8 cellular contexts compared by ENCODE assay signal in the genomic region with DNA sequence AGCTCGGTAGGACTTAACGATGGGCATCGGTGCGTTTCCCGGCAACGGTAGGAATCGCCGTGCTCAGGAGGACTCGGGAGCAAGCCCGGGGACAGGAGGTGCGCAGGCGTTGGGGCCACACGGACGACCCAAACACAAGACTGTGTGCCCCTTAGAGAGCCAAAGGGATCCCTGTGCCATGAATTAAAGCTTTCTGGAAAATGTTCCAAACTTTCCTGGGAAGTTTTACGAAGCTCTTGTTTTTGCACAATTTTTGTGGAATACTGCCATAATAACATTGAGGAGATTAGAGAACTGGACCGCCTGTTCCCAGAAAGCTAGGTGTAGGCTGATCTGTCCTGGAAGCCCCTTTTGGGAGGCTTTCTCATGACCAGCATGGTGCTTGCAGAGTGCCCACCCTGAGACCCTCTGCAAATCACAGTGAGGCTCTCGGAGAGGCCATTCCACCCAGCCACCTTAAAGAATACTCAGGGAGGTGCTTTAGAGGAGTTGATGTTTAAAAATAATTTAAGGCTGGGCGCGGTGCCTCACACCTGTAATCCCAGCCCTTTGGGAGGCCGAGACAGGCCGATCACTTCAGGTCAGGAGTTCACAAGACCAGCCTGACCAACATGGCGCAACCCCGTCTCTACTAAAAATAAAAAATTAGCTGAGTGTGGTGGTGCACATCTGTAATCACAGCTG. TPM values are rescaled to one million over a fixed set of nuclear protein-coding genes. Genes with fewer than 3 reads are reported as not detected.
DNase-seq lines count a peak whose midpoint lies in the region; ATAC-seq and TF ChIP-seq lines count a peak whose summit lies in the region.

No MANE protein-coding gene starts in this region.

- no peaks in the 10 kb centered on the region for H3K27me3 Mint-ChIP-seq in stimulated activated naive B cell treated with anti-CD40 and anti-IgM and Interleukin-4, amounts not matched to agents 10 μg/mL and 1 μg/mL and 100 μg/mL, for 72 hours

- H3K4me1 ChIP-seq in HEK293 (ENCODE audit: control insufficient read depth, insufficient read depth, low read length) = no peaks in the 10 kb centered on the region

- H3K4me3 Mint-ChIP-seq in stimulated activated naive B cell treated with anti-CD40 and anti-IgM and Interleukin-4, amounts not matched to agents 10 μg/mL and 1 μg/mL and 100 μg/mL, for 72 hours = peak overlapping the region; percentile 93 to 94

- H3K4me3 ChIP-seq in AG10803 (ENCODE audit: low read length) (peak overlapping the region; percentile 88), HEK293 (ENCODE audit: low read depth, low read length) (peak overlapping the region; percentile 58), iPS-11a (ENCODE audit: low read depth, low read length) (peak overlapping the region; percentile 98)

- TF ChIP-seq CTCF in AG10803 (conservative IDR thresholded peaks at IDR 0.05; ENCODE audit: low read length) (no peak), HEK293 (tag by site-specific recombination; IDR thresholded peaks at IDR 0.05) (no peak)

- peaks cover 5 to 8% of the 10 kb centered on the region in 2 donors for H3K9me3 Mint-ChIP-seq in activated naive CD4-positive, alpha-beta T cell treated with anti-CD3 and anti-CD28 coated beads, Interleukin-2, amount 50 U/mL, for 72 hours
- no peaks in the 10 kb centered on the region for H3K9me3 Mint-ChIP-seq in stimulated activated naive B cell treated with anti-CD40 and anti-IgM and Interleukin-4, amounts not matched to agents 10 μg/mL and 1 μg/mL and 100 μg/mL, for 72 hours

- DNase-seq in AG10803 (ENCODE audit: low read depth) (no peak), NCI-H2171 (lab: John Stamatoyannopoulos, UW) (no peak), hippocampal formation (lab: John Stamatoyannopoulos, UW) (no peak)
- DNase-seq in activated naive CD4-positive, alpha-beta T cell treated with anti-CD3 and anti-CD28 coated beads, Interleukin-2, amount 50 U/mL, for 72 hours (ENCODE audit: low spot score in 2 of 2) = no peak
- no peak for DNase-seq in stimulated activated naive B cell treated with anti-CD40 and anti-IgM and Interleukin-4, amounts not matched to agents 10 μg/mL and 1 μg/mL and 100 μg/mL, for 72 hours

- H3K4me1 Mint-ChIP-seq in stimulated activated naive B cell treated with anti-CD40 and anti-IgM and Interleukin-4, amounts not matched to agents 10 μg/mL and 1 μg/mL and 100 μg/mL, for 72 hours = peaks cover 31 to 60% of the 10 kb centered on the region in 2 donors

- H3K9me3 ChIP-seq in HEK293 (ENCODE audit: control insufficient read depth, insufficient read depth, low read depth, low read length) = no peaks in the 10 kb centered on the region

- CTCF ChIA-PET in HEK293 (lab: Yijun Ruan, JAX) = interaction anchor here (1.0 to 1.6 kb wide), 5 partner anchors 25 to 171 kb away, joined by 3 to 9 read pairs (median 4); no protein-coding TSS in a partner anchor

- peak overlapping the region; percentile 80 for H3K27ac ChIP-seq in HEK293 (ENCODE audit: extremely low read depth, low read depth, low read length)

- no peaks in the 10 kb centered on the region for H3K36me3 ChIP-seq in HEK293 (ENCODE audit: control insufficient read depth in 2 of 2, insufficient read depth in 1 of 2, low read length in 2 of 2)

- H3K27ac Mint-ChIP-seq in activated naive CD4-positive, alpha-beta T cell treated with anti-CD3 and anti-CD28 coated beads, Interleukin-2, amount 50 U/mL, for 72 hours = peak overlapping the region; percentile 97 to 100
- H3K27ac Mint-ChIP-seq in stimulated activated naive B cell treated with anti-CD40 and anti-IgM and Interleukin-4, amounts not matched to agents 10 μg/mL and 1 μg/mL and 100 μg/mL, for 72 hours = peak overlapping the region; percentile 100

- POLR2A ChIA-PET in HEK293 (lab: Yijun Ruan, JAX) = interaction anchor here (0.6 to 2.5 kb wide), 14 partner anchors 8 to 236 kb away, joined by 3 to 9 read pairs (median 4); a partner anchor contains a TSS

- no peak for ATAC-seq in activated naive CD4-positive, alpha-beta T cell treated with anti-CD3 and anti-CD28 coated beads, Interleukin-2, amount 50 U/mL, for 72 hours
- no peak for ATAC-seq in stimulated activated naive B cell treated with anti-CD40 and anti-IgM and Interleukin-4, amounts not matched to agents 10 μg/mL and 1 μg/mL and 100 μg/mL, for 72 hours (replicated peaks)
- no peak for ATAC-seq in GM18873 (IDR thresholded peaks at IDR 0.05; ENCODE audit: low FRiP score, unreplicated experiment)

- peaks cover 10 to 11% of the 10 kb centered on the region in 2 donors for H3K36me3 Mint-ChIP-seq in activated naive CD4-positive, alpha-beta T cell treated with anti-CD3 and anti-CD28 coated beads, Interleukin-2, amount 50 U/mL, for 72 hours
- H3K36me3 Mint-ChIP-seq in stimulated activated naive B cell treated with anti-CD40 and anti-IgM and Interleukin-4, amounts not matched to agents 10 μg/mL and 1 μg/mL and 100 μg/mL, for 72 hours = peaks cover under 1 to 3% of the 10 kb centered on the region in 2 donors

TF ChIP-seq in HEK293, 187 proteins besides CTCF, POLR2A, EP300 and RAD21:
- TF ChIP-seq, protein P1, sequence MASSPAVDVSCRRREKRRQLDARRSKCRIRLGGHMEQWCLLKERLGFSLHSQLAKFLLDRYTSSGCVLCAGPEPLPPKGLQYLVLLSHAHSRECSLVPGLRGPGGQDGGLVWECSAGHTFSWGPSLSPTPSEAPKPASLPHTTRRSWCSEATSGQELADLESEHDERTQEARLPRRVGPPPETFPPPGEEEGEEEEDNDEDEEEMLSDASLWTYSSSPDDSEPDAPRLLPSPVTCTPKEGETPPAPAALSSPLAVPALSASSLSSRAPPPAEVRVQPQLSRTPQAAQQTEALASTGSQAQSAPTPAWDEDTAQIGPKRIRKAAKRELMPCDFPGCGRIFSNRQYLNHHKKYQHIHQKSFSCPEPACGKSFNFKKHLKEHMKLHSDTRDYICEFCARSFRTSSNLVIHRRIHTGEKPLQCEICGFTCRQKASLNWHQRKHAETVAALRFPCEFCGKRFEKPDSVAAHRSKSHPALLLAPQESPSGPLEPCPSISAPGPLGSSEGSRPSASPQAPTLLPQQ (tag by site-specific recombination; IDR thresholded peaks at IDR 0.05) = 0 out of 2 replicates have a peak, but pooled peaks have one; percentile 32
- TF ChIP-seq IKZF3 (tag by site-specific recombination; IDR thresholded peaks at IDR 0.05) = no peak
- peak; percentile 77; the same call in 1 of the 2 replicates for TF ChIP-seq ZNF2 (tag by site-specific recombination; IDR thresholded peaks at IDR 0.05)
- TF ChIP-seq ZNF501 (tag by site-specific recombination; IDR thresholded peaks at IDR 0.05) = 0 out of 2 replicates have a peak, but pooled peaks have one; percentile 32
- TF ChIP-seq ZBTB20 (tag by site-specific recombination; IDR thresholded peaks at IDR 0.05) = peak; percentile 52

RNA-seq across cellular contexts. Expression of a gene that starts 1.0 kb away (rescaled TPM):
- 10 to 100 TPM in 1 of 2 donors, 1 to 10 TPM in 1; 9.2 to 10.8 TPM for total RNA-seq in activated naive CD4-positive, alpha-beta T cell treated with anti-CD3 and anti-CD28 coated beads, Interleukin-2, amount 50 U/mL, for 72 hours
